In the genomic region with DNA sequence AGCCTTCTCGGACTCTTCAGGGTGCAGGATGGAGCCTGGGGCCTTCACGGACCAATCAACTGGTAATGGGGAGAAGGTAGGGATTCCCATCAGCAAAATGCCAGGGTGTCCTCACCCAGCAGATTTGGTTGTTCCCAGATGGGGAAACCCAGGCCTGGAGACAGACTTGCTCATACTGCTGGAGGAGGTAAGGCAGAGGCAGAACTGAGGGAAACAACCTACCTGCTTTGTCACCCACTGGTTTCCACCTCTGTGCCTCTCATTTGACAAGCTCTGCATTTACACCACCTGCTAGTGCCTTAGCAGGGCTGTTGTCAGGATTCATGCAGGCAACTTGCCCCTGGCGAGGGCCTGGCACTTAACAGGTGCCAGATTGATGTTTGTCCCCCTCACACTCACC, we compare ENCODE assay signal across 31 cellular contexts. TPM values are rescaled to one million over a fixed set of nuclear protein-coding genes. Genes with fewer than 3 reads are reported as not detected.
"Had no signal": no experiment of that assay in that cellular context is flagged by ENCODE, and none has a peak within 500 bp of the region (broad histone marks: within the 10 kb centered on the region; RNA-seq: fewer than 3 reads in every experiment).

No MANE protein-coding gene starts in this region.

- H3K36me3 ChIP-seq: adrenal gland, ascending aorta had no signal

- H3K27ac ChIP-seq: adrenal gland, ascending aorta, VCaP had no signal

- ATAC-seq: activated CD4-positive, alpha-beta T cell treated with anti-CD3 and anti-CD28 coated beads for 36 hours; activated CD8-positive, alpha-beta memory T cell treated with anti-CD3 and anti-CD28 coated beads, Interleukin-2, amount 10 ng/mL, durations not matched to agents 7 days and 5 days; activated CD8-positive, alpha-beta T cell treated with anti-CD3 and anti-CD28 coated beads, Interleukin-2, amount 10 ng/mL, durations not matched to agents 7 days and 5 days; activated naive CD4-positive, alpha-beta T cell treated with anti-CD3 and anti-CD28 coated beads, Interleukin-2, amount 50 U/mL, for 72 hours had no signal

- H3K4me3 ChIP-seq: adrenal gland, ascending aorta had no signal

- FAIRE-seq: TTC549 had no signal

- H3K4me1 ChIP-seq: adrenal gland, ascending aorta had no signal

- H3K9me3 ChIP-seq: adrenal gland, ascending aorta had no signal

- DNase-seq: activated B cell treated with CpG ODN at 0.5 μM for 24 hours; activated CD4-positive, alpha-beta memory T cell treated with anti-CD3 and anti-CD28 coated beads, Interleukin-2, amount 10 ng/mL, durations not matched to agents 7 days and 5 days; activated CD4-positive, alpha-beta T cell treated with anti-CD3 and anti-CD28 coated beads for 1 hour; activated CD4-positive, alpha-beta T cell treated with anti-CD3 and anti-CD28 coated beads for 36 hours; activated CD4-positive, alpha-beta T cell treated with anti-CD3 and anti-CD28 coated beads for 48 hours; activated CD4-positive, alpha-beta T cell treated with anti-CD3 and anti-CD28 coated beads, Interleukin-2, amount 10 ng/mL, durations not matched to agents 7 days and 5 days; activated CD4-positive, alpha-beta T cell treated with anti-CD3 and anti-CD28 coated beads, Interleukin-2, amount 50 U/mL, for 48 hours; activated CD8-positive, alpha-beta memory T cell treated with anti-CD3 and anti-CD28 coated beads for 24 hours; activated CD8-positive, alpha-beta memory T cell treated with anti-CD3 and anti-CD28 coated beads, Interleukin-2, amount 10 ng/mL, durations not matched to agents 7 days and 5 days; activated CD8-positive, alpha-beta memory T cell treated with anti-CD3 and anti-CD28 coated beads, Interleukin-2, amount 50 U/mL, for 48 hours; activated CD8-positive, alpha-beta T cell treated with anti-CD3 and anti-CD28 coated beads, Interleukin-2, amount 10 ng/mL, durations not matched to agents 7 days and 5 days; activated effector memory CD4-positive, alpha-beta T cell treated with Interleukin-2 at 50 U/mL for 16 hours; activated gamma-delta T cell; activated naive CD4-positive, alpha-beta T cell; activated naive CD4-positive, alpha-beta T cell treated with anti-CD3 and anti-CD28 coated beads for 36 hours; activated naive CD4-positive, alpha-beta T cell treated with anti-CD3 and anti-CD28 coated beads, Interleukin-2, amount 50 U/mL, for 16 hours; activated naive CD8-positive, alpha-beta T cell treated with anti-CD3 and anti-CD28 coated beads for 36 hours; activated T-cell treated with anti-CD3 and anti-CD28 coated beads, Interleukin-2, amount 50 U/mL, for 24 hours; activated T-cell treated with anti-CD3 and anti-CD28 coated beads, Interleukin-2, amount 50 U/mL, for 48 hours; adrenal gland; amygdala; anterior cingulate cortex; central memory CD4-positive, alpha-beta T cell; T-helper 1 cell; T-helper 2 cell; T-helper 9 cell had no signal

RNA-seq across cellular contexts. Expression of gene RHCG, which starts 15.9 kb away (rescaled TPM):
- total RNA-seq: activated B cell treated with CpG ODN at 0.5 μM for 24 hours; activated CD4-positive, alpha-beta memory T cell treated with anti-CD3 and anti-CD28 coated beads, Interleukin-2, amount 10 ng/mL, durations not matched to agents 7 days and 5 days; activated CD4-positive, alpha-beta T cell treated with anti-CD3 and anti-CD28 coated beads for 36 hours; activated CD4-positive, alpha-beta T cell treated with anti-CD3 and anti-CD28 coated beads, Interleukin-2, amount 10 ng/mL, durations not matched to agents 7 days and 5 days; activated CD8-positive, alpha-beta memory T cell treated with anti-CD3 and anti-CD28 coated beads, Interleukin-2, amount 10 ng/mL, durations not matched to agents 7 days and 5 days; activated CD8-positive, alpha-beta T cell treated with anti-CD3 and anti-CD28 coated beads, Interleukin-2, amount 10 ng/mL, durations not matched to agents 7 days and 5 days; activated naive CD4-positive, alpha-beta T cell treated with anti-CD3 and anti-CD28 coated beads for 36 hours; activated naive CD4-positive, alpha-beta T cell treated with anti-CD3 and anti-CD28 coated beads, Interleukin-2, amount 50 U/mL, for 72 hours; activated naive CD8-positive, alpha-beta T cell treated with anti-CD3 and anti-CD28 coated beads for 36 hours; activated T-helper 2 cell treated with anti-CD3 and anti-CD28 coated beads, Interferon-gamma antibody, Interleukin-2, Interleukin-4, amounts not matched to agents 10 μg/mL and 5 μg/mL and 100 μg/mL, durations not matched to agents 14 hours and 24 hours and 36 hours had no signal
